Comparison of ENCODE assay signal across 28 cellular contexts in the genomic region with DNA sequence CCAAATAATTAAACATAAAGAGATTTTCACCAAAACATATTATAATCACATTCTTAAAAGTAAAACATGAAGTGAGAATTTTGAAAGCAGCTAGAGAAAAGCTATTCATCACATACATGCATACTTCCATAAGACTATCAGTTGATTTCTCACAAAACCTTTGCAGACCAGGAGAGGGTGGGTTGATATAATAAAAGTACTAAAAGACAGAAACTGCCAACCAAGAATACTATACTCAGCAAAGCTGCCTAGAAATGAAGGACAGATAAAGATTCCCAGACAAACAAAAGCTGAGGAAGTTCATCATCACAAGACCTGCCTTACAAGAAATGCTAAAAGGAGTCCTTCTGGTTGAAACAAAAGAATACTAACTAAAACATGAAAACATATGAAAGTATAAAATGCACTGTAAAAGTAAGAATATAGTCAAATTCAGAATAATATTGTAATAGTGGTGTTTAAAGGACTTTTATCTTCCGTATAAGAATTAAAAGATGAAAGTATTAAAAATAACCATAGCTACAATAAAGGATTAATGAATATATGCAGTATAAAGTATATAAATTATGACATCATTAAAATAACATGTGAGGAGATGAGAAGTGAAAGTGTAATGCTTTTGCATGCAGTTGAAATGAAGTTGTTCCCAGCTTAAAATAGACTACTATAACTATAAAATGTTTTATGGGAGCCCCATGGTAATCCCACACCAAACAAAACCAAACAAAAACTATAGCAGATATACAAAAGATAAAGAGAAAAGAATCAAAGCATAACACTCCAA.
"Had no signal": no experiment of that assay in that cellular context is flagged by ENCODE, and none has a peak within 500 bp of the region (broad histone marks: within the 10 kb centered on the region; RNA-seq: fewer than 3 reads in every experiment).

No MANE protein-coding gene starts in this region.

- DNase-seq: stimulated activated CD4-positive, alpha-beta T cell treated with anti-CD3 and anti-CD28 coated beads, Interleukin-2, amount 100 ng/mL, for 48 hours; stimulated activated CD4-positive, alpha-beta T cell treated with anti-CD3 and anti-CD28 coated beads, Interleukin-4, amount 100 ng/mL, for 1 hour; stimulated activated CD4-positive, alpha-beta T cell treated with anti-CD3 and anti-CD28 coated beads, Interleukin-4, amount 100 ng/mL, for 24 hours; stimulated activated CD4-positive, alpha-beta T cell treated with anti-CD3 and anti-CD28 coated beads, Interleukin-4, amount 100 ng/mL, for 4 hours; stimulated activated CD8-positive, alpha-beta memory T cell treated with anti-CD3 and anti-CD28 coated beads, Interleukin-4, amount 100 ng/mL, for 48 hours; stimulated activated naive B cell treated with anti-CD40 and anti-IgM and Interleukin-4, amounts not matched to agents 10 μg/mL and 1 μg/mL and 100 μg/mL, for 72 hours; stimulated activated naive CD4-positive, alpha-beta T cell; stimulated activated naive CD4-positive, alpha-beta T cell treated with Interleukin-2 at 50 U/mL for 16 hours; stimulated activated naive CD8-positive, alpha-beta T cell treated with anti-CD3 and anti-CD28 coated beads, Interleukin-15, amount 100 ng/mL, for 72 hours; stimulated activated naive CD8-positive, alpha-beta T cell treated with anti-CD3 and anti-CD28 coated beads, Interleukin-15, Interleukin-2, amounts not matched to agents 100 U/mL and 50 U/mL, for 24 hours; stomach; substantia nigra; testis; thyroid gland; tibial artery; transverse colon; trophoblast cell; upper lobe of left lung; uterus had no signal

- ATAC-seq: stimulated activated effector memory CD8-positive, alpha-beta T cell treated with anti-CD3 and anti-CD28 coated beads, Interleukin-12 subunit alpha, Interleukin-12 subunit beta, amount 100 ng/mL, for 72 hours; stimulated activated memory B cell treated with anti-CD40 and anti-IgM and Interleukin-4, amounts not matched to agents 10 μg/mL and 1 μg/mL and 100 μg/mL, for 72 hours; stimulated activated naive B cell treated with anti-CD40 and anti-IgM and Interleukin-4, amounts not matched to agents 10 μg/mL and 1 μg/mL and 100 μg/mL, for 72 hours; stimulated activated naive CD8-positive, alpha-beta T cell treated with anti-CD3 and anti-CD28 coated beads, Interleukin-15, amount 100 ng/mL, for 72 hours; stimulated activated naive CD8-positive, alpha-beta T cell treated with anti-CD3 and anti-CD28 coated beads, Interleukin-15, Interleukin-2, amounts not matched to agents 100 U/mL and 50 U/mL, for 24 hours had no signal

- H3K27me3 Mint-ChIP-seq: stimulated activated naive CD8-positive, alpha-beta T cell treated with anti-CD3 and anti-CD28 coated beads, Interleukin-15, amount 100 ng/mL, for 72 hours; type B pancreatic cell had no signal

- H3K27ac Mint-ChIP-seq: stimulated activated effector memory CD8-positive, alpha-beta T cell treated with anti-CD3 and anti-CD28 coated beads, Interleukin-12 subunit alpha, Interleukin-12 subunit beta, amount 100 ng/mL, for 72 hours; stimulated activated memory B cell treated with anti-CD40 and anti-IgM and Interleukin-4, amounts not matched to agents 10 μg/mL and 1 μg/mL and 100 μg/mL, for 72 hours; stimulated activated naive B cell treated with anti-CD40 and anti-IgM and Interleukin-4, amounts not matched to agents 10 μg/mL and 1 μg/mL and 100 μg/mL, for 72 hours; stimulated activated naive CD8-positive, alpha-beta T cell treated with anti-CD3 and anti-CD28 coated beads, Interleukin-15, Interleukin-2, amounts not matched to agents 100 ng/mL and 50 ng/mL, for 24 hours; type B pancreatic cell had no signal

- H3K27me3 ChIP-seq: stomach, suprapubic skin, testis, thyroid gland, tibial artery, tibial nerve, transverse colon, upper lobe of left lung, uterus, vagina had no signal

- H3K36me3 Mint-ChIP-seq: stimulated activated effector memory CD8-positive, alpha-beta T cell treated with anti-CD3 and anti-CD28 coated beads, Interleukin-12 subunit alpha, Interleukin-12 subunit beta, amount 100 ng/mL, for 72 hours; type B pancreatic cell had no signal

- H3K4me3 ChIP-seq: stomach, suprapubic skin, testis, thoracic aorta, thyroid gland, tibial artery, tibial nerve, transverse colon, upper lobe of left lung, uterus, vagina had no signal

- H3K4me1 Mint-ChIP-seq: stimulated activated effector memory CD8-positive, alpha-beta T cell treated with anti-CD3 and anti-CD28 coated beads, Interleukin-12 subunit alpha, Interleukin-12 subunit beta, amount 100 ng/mL, for 72 hours; stimulated activated memory B cell treated with anti-CD40 and anti-IgM and Interleukin-4, amounts not matched to agents 10 μg/mL and 1 μg/mL and 100 μg/mL, for 72 hours; stimulated activated naive B cell treated with anti-CD40 and anti-IgM and Interleukin-4, amounts not matched to agents 10 μg/mL and 1 μg/mL and 100 μg/mL, for 72 hours; stimulated activated naive CD8-positive, alpha-beta T cell treated with anti-CD3 and anti-CD28 coated beads, Interleukin-15, amount 100 ng/mL, for 72 hours had no signal

- H3K9me3 ChIP-seq: testis, thyroid gland, vagina had no signal

- H3K36me3 ChIP-seq: stomach, suprapubic skin, thoracic aorta, thyroid gland, tibial artery, tibial nerve, transverse colon, upper lobe of left lung, uterus, vagina had no signal

- H3K27ac ChIP-seq: stomach, suprapubic skin, testis, thoracic aorta, thyroid gland, tibial artery, tibial nerve, transverse colon, upper lobe of left lung, uterus, vagina had no signal

- H3K4me3 Mint-ChIP-seq: stimulated activated effector memory CD8-positive, alpha-beta T cell treated with anti-CD3 and anti-CD28 coated beads, Interleukin-12 subunit alpha, Interleukin-12 subunit beta, amount 100 ng/mL, for 72 hours; stimulated activated memory B cell treated with anti-CD40 and anti-IgM and Interleukin-4, amounts not matched to agents 10 μg/mL and 1 μg/mL and 100 μg/mL, for 72 hours; stimulated activated naive B cell treated with anti-CD40 and anti-IgM and Interleukin-4, amounts not matched to agents 10 μg/mL and 1 μg/mL and 100 μg/mL, for 72 hours; stimulated activated naive CD8-positive, alpha-beta T cell treated with anti-CD3 and anti-CD28 coated beads, Interleukin-15, amount 100 ng/mL, for 72 hours; stimulated activated naive CD8-positive, alpha-beta T cell treated with anti-CD3 and anti-CD28 coated beads, Interleukin-15, Interleukin-2, amounts not matched to agents 100 ng/mL and 50 ng/mL, for 24 hours; type B pancreatic cell had no signal

- FAIRE-seq: urothelium cell line had no signal

- H3K4me1 ChIP-seq: stomach, suprapubic skin, testis, thyroid gland, tibial artery, tibial nerve, transverse colon, upper lobe of left lung, uterus, vagina had no signal
